13 cellular contexts compared by ENCODE assay signal in genomic region chr7:55053651-55054226, GRCh38. TPM values are rescaled to one million over a fixed set of nuclear protein-coding genes. Genes with fewer than 3 reads are reported as not detected.
A peak's percentile ranks its signal among the peaks of the same experiment; 100 is the strongest.
DNase-seq lines count a peak whose midpoint lies in the region; ATAC-seq, FAIRE-seq and TF ChIP-seq lines count a peak whose summit lies in the region.
"Had no signal": no experiment of that assay in that cellular context is flagged by ENCODE, and none has a peak within 500 bp of the region (broad histone marks: within the 10 kb centered on the region; RNA-seq: fewer than 3 reads in every experiment).

No MANE protein-coding gene starts in this region.

- FAIRE-seq in A549 (lab: Jason Lieb, UNC): no peak
- FAIRE-seq in D721Med (lab: Jason Lieb, UNC): no peak
- FAIRE-seq in GM12892 (lab: Jason Lieb, UNC): no peak
- FAIRE-seq: endothelial cell of umbilical vein had no signal

- no peak for TF ChIP-seq POLR2A in A549 (IDR thresholded peaks at IDR 0.05; ENCODE audit: low read length)
- no peak for TF ChIP-seq POLR2A in prostate gland (IDR thresholded peaks at IDR 0.05)
- no peak for TF ChIP-seq POLR2A in GM12892 (IDR thresholded peaks at IDR 0.05; ENCODE audit: low read depth, low read length)

- H3K4me1 ChIP-seq in A549 (peaks cover 93% of the 10 kb centered on the region), prostate gland (replicated peaks) (peaks cover 5% of the 10 kb centered on the region)

- no peak for ATAC-seq in A549
- ATAC-seq: activated T-helper 17 cell treated with anti-CD3 and anti-CD28 coated beads, Interleukin-2, amount 50 U/mL, for 72 hours had no signal

- WGBS in A549 (ENCODE audit: missing lambda C conversion rate): 90% methylated on average over 17 of the region's 17 CpGs
- 48% methylated on average over 17 of the region's 17 CpGs for WGBS in prostate gland

- DNase-seq in A549 (ENCODE audit: low read depth in 1 of 2, low spot score in 1 of 2): no peak
- peak; percentile 68 for DNase-seq in RWPE1 (ENCODE audit: low spot score)
- peak; percentile 48 for DNase-seq in fibroblast of peridontal ligament (ENCODE audit: extremely low read depth)
- peak; percentile 73 for DNase-seq in prostate gland (ENCODE audit: low spot score)
- DNase-seq in D721Med (ENCODE audit: insufficient read length, low spot score): no peak
- no peak for DNase-seq in NCI-H1694 treated with DMSO at 0.1 percent for 48 hours (lab: John Stamatoyannopoulos, UW)
- DNase-seq in DMS79 (lab: John Stamatoyannopoulos, UW): no peak
- DNase-seq in GM12892 (ENCODE audit: insufficient read length): no peak
- DNase-seq: activated CD4-positive, alpha-beta T cell treated with anti-CD3 and anti-CD28 coated beads, Interleukin-2, amount 50 U/mL, for 1 hour; naive B cell; NCI-H2107 had no signal

- H3K27me3 ChIP-seq in prostate gland (replicated peaks; ENCODE audit: insufficient read depth): no peaks in the 10 kb centered on the region

- 0 out of 3 replicates have a peak overlapping the region, but pooled peaks have one; percentile 7 for H3K4me2 ChIP-seq in A549

- TF ChIP-seq CTCF in A549 (IDR thresholded peaks at IDR 0.05) (no peak), RWPE1 (conservative IDR thresholded peaks at IDR 0.05; ENCODE audit: low read depth) (no peak), prostate gland (IDR thresholded peaks at IDR 0.05) (no peak), D721Med (IDR thresholded peaks at IDR 0.05; ENCODE audit: insufficient read depth, missing control alignments) (no peak)

- TF ChIP-seq EP300 in A549 (IDR thresholded peaks at IDR 0.05): no peak

- no peaks in the 10 kb centered on the region for H3K9me3 ChIP-seq in A549
- H3K9me3 ChIP-seq in prostate gland: no peaks in the 10 kb centered on the region

- H3K36me3 ChIP-seq in prostate gland: no peaks in the 10 kb centered on the region

- intact Hi-C loops in prostate gland (cut with DNase I): loop anchor here (10.0 kb wide), 1 partner anchor 201 kb away; no protein-coding TSS in a partner anchor

- POLR2A ChIA-PET in A549 (lab: Yijun Ruan, JAX) (no interaction called here), RWPE1 (lab: Yijun Ruan, JAX; ENCODE audit: low non-redundant PET) (no interaction called here)

- CTCF ChIA-PET in A549 (lab: Yijun Ruan, JAX) (interaction anchor here (0.6 to 5.3 kb wide), 12 partner anchors 11 to 280 kb away, joined by 3 to 26 read pairs (median 5); no protein-coding TSS in a partner anchor), RWPE1 (lab: Yijun Ruan, JAX) (interaction anchor here (2.0 kb wide), 1 partner anchor 201 kb away, joined by 6 read pairs; no protein-coding TSS in a partner anchor)

- no peak overlapping the region for H3K4me3 ChIP-seq in A549
- no peak overlapping the region for H3K4me3 ChIP-seq in prostate gland

- TF ChIP-seq RAD21 in A549 (conservative IDR thresholded peaks at IDR 0.05 in 1 of 2, IDR thresholded peaks at IDR 0.05 in 1 of 2): no peak

- H3K27ac ChIP-seq in A549 (peak overlapping the region; percentile 85 to 92), RWPE1 (peak overlapping the region; percentile 95), prostate gland (peak overlapping the region; percentile 63 to 72)

TF ChIP-seq in A549, 52 proteins besides CTCF, POLR2A, EP300 and RAD21:
- TF ChIP-seq MAZ (IDR thresholded peaks at IDR 0.05; ENCODE audit: borderline replicate concordance, low read depth, low read length) (no peak), ZC3H11A (IDR thresholded peaks at IDR 0.05) (no peak)

RNA-seq across cellular contexts. Expression of gene EGFR, which starts 34.9 kb away (rescaled TPM):
- polyA plus RNA-seq in A549 (2011; rRNA removed) (59.5 and 61.4 TPM in 2 replicates), A549 (2017; fragmentation: RNase III; extraction: RNeasy Plus Mini Kit Qiagen cat#74134 plus additional on column Dnase treatment) (62.2 to 64.1 TPM (median 63.8 TPM) in 3 replicates)
- polyA plus RNA-seq in A549 (2012; cell fraction: cytosol; rRNA removed): 25.3 and 28.2 TPM in 2 replicates
- 61.4 and 73.8 TPM in 2 replicates for polyA plus RNA-seq in A549 (2012; cell fraction: nucleus; rRNA removed)
- 125 and 165 TPM in 2 replicates for polyA minus RNA-seq in A549 (2011; rRNA and poly(A)+ RNA removed)
- 100 to 1,000 TPM in 1 of 2 donors, 10 to 100 TPM in 1; 78.3 to 112 TPM for total RNA-seq in prostate gland
- 0.04 TPM for polyA plus RNA-seq in GM12892 (2012; ENCODE audit: missing spikeins)

Comparison
In these comparisons a context has a peak if more than half of its experiments do, and no peak if none do; other contexts are left out.
1. DNase-seq: peak in RWPE1 (single experiment), fibroblast of peridontal ligament (single experiment) and prostate gland (single experiment); none in A549 (0 of 2), D721Med (single experiment), NCI-H1694 treated with DMSO at 0.1 percent for 48 hours (single experiment), DMS79 (single experiment) and GM12892 (single experiment).
2. Peak in every context shown above with its lines, with median percentiles within 50 percentile points of each other: H3K27ac ChIP-seq.